ENCODE assay signal across 9 cellular contexts in the genomic region with DNA sequence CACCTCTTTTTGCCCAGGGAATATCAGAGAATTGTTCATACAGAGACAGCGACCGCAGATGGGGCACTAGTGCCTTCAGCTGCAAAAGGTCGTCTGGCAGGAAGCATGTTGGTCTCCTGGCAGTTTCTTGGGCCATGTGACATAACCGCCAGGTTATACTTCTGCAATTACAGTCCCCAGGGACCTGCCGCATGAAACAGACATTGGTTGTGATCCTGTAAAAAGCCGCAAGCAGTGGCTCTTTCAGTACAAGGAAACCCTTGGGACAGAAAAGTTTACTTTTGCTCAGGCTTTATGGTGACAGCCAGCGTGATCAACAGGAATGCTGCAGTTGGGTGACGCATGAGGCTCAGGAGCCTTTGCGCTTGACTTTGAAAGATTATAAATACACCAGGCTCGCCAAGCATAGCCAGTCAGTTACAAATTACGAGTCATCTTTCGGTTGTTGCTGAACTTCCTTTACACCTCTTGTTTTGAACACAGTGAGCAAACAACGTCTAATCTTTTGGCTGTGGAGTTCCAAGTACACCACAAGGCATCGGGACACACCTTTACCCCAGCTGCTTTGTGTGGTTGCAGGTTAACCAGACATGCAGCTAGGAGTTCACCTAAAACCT. TPM values are rescaled to one million over a fixed set of nuclear protein-coding genes. Genes with fewer than 3 reads are reported as not detected.
DNase-seq lines count a peak whose midpoint lies in the region; ATAC-seq and TF ChIP-seq lines count a peak whose summit lies in the region.
"Had no signal": no experiment of that assay in that cellular context is flagged by ENCODE, and none has a peak within 500 bp of the region (broad histone marks: within the 10 kb centered on the region; RNA-seq: fewer than 3 reads in every experiment).

No MANE protein-coding gene starts in this region.

- H3K9me3 Mint-ChIP-seq in nephron progenitor cell: peaks cover 6% of the 10 kb centered on the region

- TF ChIP-seq CTCF in nephron progenitor cell (IDR thresholded peaks at IDR 0.05): no peak

- H3K36me3 Mint-ChIP-seq in nephron progenitor cell (ENCODE audit: low read depth): no peaks in the 10 kb centered on the region

- no peaks in the 10 kb centered on the region for H3K4me1 ChIP-seq in adipocyte (ENCODE audit: control insufficient read depth, insufficient read depth, low read length)

- no peak overlapping the region for H3K4me3 Mint-ChIP-seq in nephron progenitor cell

- no peaks in the 10 kb centered on the region for H3K36me3 ChIP-seq in adipocyte (ENCODE audit: control insufficient read depth, insufficient read depth, low read length, severe bottlenecking)

- DNase-seq in Caki2 (ENCODE audit: low read depth): peak; percentile 56
- peak; percentile 84 for DNase-seq in SKM-1 (lab: John Stamatoyannopoulos, UW; ENCODE audit: unreplicated experiment)
- DNase-seq in adipocyte (ENCODE audit: low read depth): peak; percentile 54
- no peak for DNase-seq in nephron progenitor cell
- DNase-seq in NCI-H446 (lab: John Stamatoyannopoulos, UW): no peak
- DNase-seq in NCI-H1092 (lab: John Stamatoyannopoulos, UW): no peak

- no peak overlapping the region for H3K4me3 ChIP-seq in adipocyte (ENCODE audit: low read length)

- ATAC-seq in GM19463 (IDR thresholded peaks at IDR 0.05; ENCODE audit: unreplicated experiment) (peak; percentile 67), HG03520 (IDR thresholded peaks at IDR 0.05; ENCODE audit: unreplicated experiment) (peak; percentile 60)

- H3K27me3 Mint-ChIP-seq in nephron progenitor cell (ENCODE audit: low read depth, poor library complexity): peaks cover 7% of the 10 kb centered on the region

- H3K9ac ChIP-seq in adipocyte (ENCODE audit: low read length): no peak overlapping the region

- no peaks in the 10 kb centered on the region for H3K9me3 ChIP-seq in adipocyte (ENCODE audit: control insufficient read depth, low read length)

- in situ Hi-C loops in Caki2 (cut with HindIII; ENCODE audit: low pct_unique_long_range_greater_than_20kb, low sequenced_read_pairs): no loop called here

- H3K27ac Mint-ChIP-seq in nephron progenitor cell: peak overlapping the region; percentile 76

- no peaks in the 10 kb centered on the region for H3K27me3 ChIP-seq in adipocyte (replicated peaks; ENCODE audit: control insufficient read depth, insufficient read depth, low read length)

- peaks cover 38% of the 10 kb centered on the region for H3K4me1 Mint-ChIP-seq in nephron progenitor cell

RNA-seq across cellular contexts. Expression of a gene that starts 50.5 kb away (rescaled TPM):
- not detected in 2 replicates for total RNA-seq in Caki2 (2014; rRNA removed; shearing (Covaris generic); ENCODE audit: low replicate concordance)
- total RNA-seq: pulmonary artery endothelial cell had no signal

Comparison
In these comparisons a context has a peak if more than half of its experiments do, and no peak if none do; other contexts are left out.
1. DNase-seq: peak in Caki2 (single experiment), SKM-1 (single experiment) and adipocyte (single experiment); none in nephron progenitor cell (single experiment), NCI-H446 (0 of 2) and NCI-H1092 (single experiment).